In the genomic region with DNA sequence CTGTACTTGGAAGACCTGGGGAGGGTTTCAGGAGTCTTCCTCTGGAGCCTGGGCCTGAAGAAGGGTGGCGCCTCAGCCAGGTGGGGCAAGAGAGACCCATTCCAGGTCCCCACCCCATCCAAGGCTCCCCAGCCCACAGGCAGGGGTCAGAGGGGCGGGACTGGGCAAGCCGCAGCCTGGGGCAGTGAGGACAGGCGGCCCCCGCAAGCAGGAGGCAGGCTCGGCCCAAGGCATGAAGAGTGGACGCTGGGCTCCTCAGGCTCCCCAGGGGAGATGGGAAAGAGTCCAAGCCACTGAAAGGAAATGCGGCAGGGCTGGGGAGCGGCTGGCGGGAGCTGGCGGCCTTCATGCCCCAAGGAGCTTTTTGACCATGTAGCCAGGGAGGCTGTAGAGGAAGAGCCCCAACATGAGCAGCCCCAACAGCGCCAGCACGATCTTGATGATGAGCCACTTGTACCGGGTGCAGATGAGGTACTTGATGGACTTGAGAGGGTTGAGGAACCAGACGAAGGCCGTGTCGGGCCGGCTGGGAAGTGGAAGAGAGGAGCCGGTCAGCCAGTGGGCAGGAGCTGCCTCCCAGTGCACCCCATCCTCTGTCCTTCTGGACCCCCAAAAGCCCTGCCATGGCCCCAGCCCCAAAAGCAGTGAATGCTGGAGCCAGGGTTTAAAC, we compare ENCODE assay signal across 1 cellular context.
A peak's percentile ranks its signal among the peaks of the same experiment; 100 is the strongest.
TF ChIP-seq lines count a peak whose summit lies in the region.

No MANE protein-coding gene starts in this region.

TF ChIP-seq in K562, 482 proteins besides CTCF, POLR2A, EP300 and RAD21:
- TF ChIP-seq, protein P1, sequence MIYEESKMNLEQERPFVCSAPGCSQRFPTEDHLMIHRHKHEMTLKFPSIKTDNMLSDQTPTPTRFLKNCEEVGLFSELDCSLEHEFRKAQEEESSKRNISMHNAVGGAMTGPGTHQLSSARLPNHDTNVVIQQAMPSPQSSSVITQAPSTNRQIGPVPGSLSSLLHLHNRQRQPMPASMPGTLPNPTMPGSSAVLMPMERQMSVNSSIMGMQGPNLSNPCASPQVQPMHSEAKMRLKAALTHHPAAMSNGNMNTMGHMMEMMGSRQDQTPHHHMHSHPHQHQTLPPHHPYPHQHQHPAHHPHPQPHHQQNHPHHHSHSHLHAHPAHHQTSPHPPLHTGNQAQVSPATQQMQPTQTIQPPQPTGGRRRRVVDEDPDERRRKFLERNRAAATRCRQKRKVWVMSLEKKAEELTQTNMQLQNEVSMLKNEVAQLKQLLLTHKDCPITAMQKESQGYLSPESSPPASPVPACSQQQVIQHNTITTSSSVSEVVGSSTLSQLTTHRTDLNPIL (CRISPR knock-in tag; IDR thresholded peaks at IDR 0.05): no peak
- TF ChIP-seq, protein P2, sequence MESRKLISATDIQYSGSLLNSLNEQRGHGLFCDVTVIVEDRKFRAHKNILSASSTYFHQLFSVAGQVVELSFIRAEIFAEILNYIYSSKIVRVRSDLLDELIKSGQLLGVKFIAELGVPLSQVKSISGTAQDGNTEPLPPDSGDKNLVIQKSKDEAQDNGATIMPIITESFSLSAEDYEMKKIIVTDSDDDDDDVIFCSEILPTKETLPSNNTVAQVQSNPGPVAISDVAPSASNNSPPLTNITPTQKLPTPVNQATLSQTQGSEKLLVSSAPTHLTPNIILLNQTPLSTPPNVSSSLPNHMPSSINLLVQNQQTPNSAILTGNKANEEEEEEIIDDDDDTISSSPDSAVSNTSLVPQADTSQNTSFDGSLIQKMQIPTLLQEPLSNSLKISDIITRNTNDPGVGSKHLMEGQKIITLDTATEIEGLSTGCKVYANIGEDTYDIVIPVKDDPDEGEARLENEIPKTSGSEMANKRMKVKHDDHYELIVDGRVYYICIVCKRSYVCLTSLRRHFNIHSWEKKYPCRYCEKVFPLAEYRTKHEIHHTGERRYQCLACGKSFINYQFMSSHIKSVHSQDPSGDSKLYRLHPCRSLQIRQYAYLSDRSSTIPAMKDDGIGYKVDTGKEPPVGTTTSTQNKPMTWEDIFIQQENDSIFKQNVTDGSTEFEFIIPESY (CRISPR knock-in tag; IDR thresholded peaks at IDR 0.05): peak; percentile 72; the same call in 1 of the 2 replicates
